Comparison of ENCODE assay signal across 9 cellular contexts in the genomic region with DNA sequence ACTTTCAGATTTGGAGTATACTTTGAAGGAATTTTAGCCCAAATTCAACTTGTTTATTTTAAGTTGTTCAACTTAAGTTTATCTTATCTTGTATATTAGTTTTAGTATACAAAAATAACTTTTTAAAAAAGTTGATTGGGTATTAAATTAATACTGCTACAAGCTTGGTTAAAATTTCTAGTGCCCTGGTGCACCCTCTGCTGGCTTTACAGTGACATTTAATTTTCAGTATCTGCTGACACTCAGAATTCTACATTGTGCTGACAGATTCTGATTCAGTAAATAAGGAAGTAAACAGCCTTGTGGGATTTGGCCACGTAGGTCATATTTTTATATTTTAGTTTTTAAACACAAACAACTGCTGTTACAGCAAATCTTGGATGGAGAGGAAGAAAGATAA. TPM values are rescaled to one million over a fixed set of nuclear protein-coding genes. Genes with fewer than 3 reads are reported as not detected.
DNase-seq lines count a peak whose midpoint lies in the region; ATAC-seq and TF ChIP-seq lines count a peak whose summit lies in the region.
"Had no signal": no experiment of that assay in that cellular context is flagged by ENCODE, and none has a peak within 500 bp of the region (broad histone marks: within the 10 kb centered on the region; RNA-seq: fewer than 3 reads in every experiment).

No MANE protein-coding gene starts in this region.

- no peaks in the 10 kb centered on the region for H4K20me1 ChIP-seq in SK-N-SH (ENCODE audit: insufficient read depth)

- H3K9ac ChIP-seq in SK-N-SH: no peak overlapping the region

- no peak for TF ChIP-seq EP300 in SK-N-SH (IDR thresholded peaks at IDR 0.05; ENCODE audit: borderline replicate concordance in 1 of 2, low read depth in 1 of 2, low read length in 1 of 2)

- H3K27me3 ChIP-seq in SK-N-SH (ENCODE audit: insufficient read depth): peaks cover 40% of the 10 kb centered on the region

- ATAC-seq in GM19023 (IDR thresholded peaks at IDR 0.05; ENCODE audit: unreplicated experiment): no peak

- peak; percentile 55 for TF ChIP-seq RAD21 in SK-N-SH (IDR thresholded peaks at IDR 0.05; ENCODE audit: low read length)

- CTCF ChIA-PET in SK-N-SH (lab: Yijun Ruan, JAX): interaction anchor here (0.7 to 4.7 kb wide), 17 partner anchors 10 to 796 kb away, joined by 3 to 45 read pairs (median 5); partner anchors contain the start of gene NALF2

- no peaks in the 10 kb centered on the region for H3K79me2 ChIP-seq in SK-N-SH (ENCODE audit: insufficient read depth)

- no peak overlapping the region for H3K4me2 ChIP-seq in SK-N-SH

- no peaks in the 10 kb centered on the region for H3K9me2 ChIP-seq in SK-N-SH

- H3F3A ChIP-seq in SK-N-SH (replicated peaks; ENCODE audit: insufficient read depth): no peaks in the 10 kb centered on the region

- H3K36me3 ChIP-seq in SK-N-SH (replicated peaks in 1 of 2; ENCODE audit: control insufficient read depth in 1 of 2, insufficient read depth in 2 of 2, low read length in 1 of 2): no peaks in the 10 kb centered on the region

- POLR2A ChIA-PET in SK-N-SH (lab: Yijun Ruan, JAX): no interaction called here

- no peak overlapping the region for H3K27ac ChIP-seq in SK-N-SH (ENCODE audit: low read depth in 2 of 2, low read length in 1 of 2)
- H3K27ac ChIP-seq: HL-60 had no signal

- in situ Hi-C loops in GM13976 (cut with MboI; ENCODE audit: low sequenced_read_pairs, unreplicated experiment): no loop called here

- no peaks in the 10 kb centered on the region for H3K9me3 ChIP-seq in SK-N-SH

- no peaks in the 10 kb centered on the region; a peak in 1 of 4 replicates for H3K4me1 ChIP-seq in SK-N-SH (ENCODE audit: control insufficient read depth in 1 of 2, insufficient read depth in 2 of 2, low read depth in 1 of 2, low read length in 1 of 2)

- H3K4me3 ChIP-seq in SK-N-SH (ENCODE audit: low read depth in 2 of 2, low read length in 1 of 2): no peak overlapping the region
- H3K4me3 ChIP-seq in fibroblast of pulmonary artery (replicated peaks; ENCODE audit: low read depth, low read length): peak overlapping the region; percentile 67

- peak; percentile 62 for TF ChIP-seq CTCF in SK-N-SH (IDR thresholded peaks at IDR 0.05)
- TF ChIP-seq CTCF in fibroblast of pulmonary artery (IDR thresholded peaks at IDR 0.05; ENCODE audit: low read length, missing control alignments): peak; percentile 42
- TF ChIP-seq CTCF in GM13976 (IDR thresholded peaks at IDR 0.05; ENCODE audit: borderline replicate concordance, control extremely low read depth, extremely low read depth, insufficient read depth, missing control alignments): no peak

- WGBS in SK-N-SH (ENCODE audit: low lambda C conversion rate): 0% methylated on average over 1 of the region's 1 CpG

- no peak overlapping the region for H2AFZ ChIP-seq in SK-N-SH (ENCODE audit: low read depth)

- DNase-seq in AG20443 (ENCODE audit: low spot score): peak; percentile 9
- DNase-seq in H4 (ENCODE audit: low spot score): peak; percentile 6
- DNase-seq in SK-N-SH: peak; percentile 17
- DNase-seq in fibroblast of pulmonary artery (ENCODE audit: low read depth): peak; percentile 55
- peak; percentile 58 for DNase-seq in superior temporal gyrus (ENCODE audit: extremely low spot score)
- DNase-seq in GM13976 (ENCODE audit: low spot score): no peak
- no peak for DNase-seq in activated T-cell treated with anti-CD3 and anti-CD28 coated beads, Interleukin-2, amount 50 U/mL, for 48 hours

TF ChIP-seq in SK-N-SH, 30 proteins besides CTCF, POLR2A, EP300 and RAD21:
- no peak for TF ChIP-seq FOSL2 (IDR thresholded peaks at IDR 0.05; ENCODE audit: borderline replicate concordance, low read depth)
- TF ChIP-seq SMC3 (IDR thresholded peaks at IDR 0.05; ENCODE audit: low read depth, low read length): peak; percentile 39; the same call in 1 of the 2 replicates
- TF ChIP-seq SIN3A (IDR thresholded peaks at IDR 0.05; ENCODE audit: borderline replicate concordance, low read depth, low read length): no peak
- no peak for TF ChIP-seq TEAD4 (IDR thresholded peaks at IDR 0.05; ENCODE audit: borderline replicate concordance, insufficient read depth)
- TF ChIP-seq GATA2 (CRISPR knock-in tag; IDR thresholded peaks at IDR 0.05): no peak

RNA-seq across cellular contexts. Expression of gene EDA, which starts 2.9 kb away (rescaled TPM):
- total RNA-seq in H4 (2014; rRNA removed; shearing (Covaris generic)): 1.1 and 1.5 TPM in 2 replicates
- polyA plus RNA-seq in SK-N-SH (2012; rRNA removed): 0.02 and 0.06 TPM in 2 replicates
- polyA plus RNA-seq in SK-N-SH (2012; cell fraction: cytosol; rRNA removed): 0.01 and 0.04 TPM in 2 replicates
- polyA plus RNA-seq in SK-N-SH (2012; cell fraction: nucleus; rRNA removed): 0.04 TPM in 2 replicates

Comparison
In these comparisons a context has a peak if more than half of its experiments do, and no peak if none do; other contexts are left out.
1. DNase-seq: peak in AG20443 (single experiment), H4 (single experiment), SK-N-SH (single experiment), fibroblast of pulmonary artery (single experiment) and superior temporal gyrus (single experiment); none in GM13976 (single experiment) and activated T-cell treated with anti-CD3 and anti-CD28 coated beads, Interleukin-2, amount 50 U/mL, for 48 hours (0 of 2).